ENCODE assay signal across 10 cellular contexts in the genomic region with DNA sequence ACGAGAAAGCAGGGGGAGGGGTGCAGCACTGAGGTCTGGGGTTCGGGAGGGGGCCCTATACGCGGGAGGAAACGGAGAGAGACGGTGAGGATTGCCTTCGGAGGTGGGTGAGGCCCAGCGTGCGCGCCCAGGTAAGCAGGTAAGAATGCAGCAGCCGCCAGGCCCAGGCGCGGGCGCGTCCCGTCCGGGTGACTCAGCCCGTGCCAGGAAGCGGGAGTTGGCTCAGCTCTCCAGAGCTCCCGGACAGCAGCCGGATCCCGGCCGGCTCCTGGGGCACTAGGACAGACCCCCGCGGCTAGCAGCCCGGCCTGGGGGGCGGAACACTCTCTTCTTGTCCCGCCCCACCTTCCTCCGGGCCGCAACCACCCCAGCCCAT. TPM values are rescaled to one million over a fixed set of nuclear protein-coding genes. Genes with fewer than 3 reads are reported as not detected.
DNase-seq lines count a peak whose midpoint lies in the region; ATAC-seq, FAIRE-seq and TF ChIP-seq lines count a peak whose summit lies in the region.
"Had no signal": no experiment of that assay in that cellular context is flagged by ENCODE, and none has a peak within 500 bp of the region (broad histone marks: within the 10 kb centered on the region; RNA-seq: fewer than 3 reads in every experiment).

No MANE protein-coding gene starts in this region.

- no peak overlapping the region for H3K56ac ChIP-seq in H1 (replicated peaks; ENCODE audit: insufficient read length, low read depth, low read length)

- FAIRE-seq in H1 (lab: Jason Lieb, UNC): no peak
- FAIRE-seq: A204.1 had no signal

- WGBS in H1 (ENCODE audit: extremely low coverage in 1 of 2, insufficient coverage in 1 of 2, insufficient read length in 1 of 2, insufficient replicate concordance in 2 of 2, low coverage in 1 of 2, low lambda C conversion rate in 2 of 2, missing lambda C conversion rate in 1 of 2), 2 experiments: 1% methylated on average over 19 of the region's 30 CpGs; no CpG with 5 or more reads in 1 of the 2 experiments
- WGBS in urinary bladder: 24% methylated on average over 30 of the region's 30 CpGs

- H3K14ac ChIP-seq in H1 (ENCODE audit: insufficient read length): no peak overlapping the region

- no peak for TF ChIP-seq RAD21 in H1 (IDR thresholded peaks at IDR 0.05 in 1 of 2, conservative IDR thresholded peaks at IDR 0.05 in 1 of 2; ENCODE audit: low read depth in 2 of 2, low read length in 2 of 2)

- H3K4ac ChIP-seq in H1 (replicated peaks; ENCODE audit: insufficient read length, low read depth, low read length): no peak overlapping the region

- H3K79me1 ChIP-seq in H1 (ENCODE audit: low read depth, low read length): peaks cover 2% of the 10 kb centered on the region; the same call in 1 of the 2 replicates

- TF ChIP-seq EP300 in H1 (IDR thresholded peaks at IDR 0.05; ENCODE audit: borderline replicate concordance in 1 of 2, low read depth in 2 of 2, low read length in 2 of 2): no peak

- H3K4me3 ChIP-seq in H1 (ENCODE audit: extremely low read depth in 1 of 4, insufficient read depth in 2 of 4, low read depth in 3 of 4, low read length in 4 of 4) (peak overlapping the region; percentile 67 to 89 (median 78)), urinary bladder (ENCODE audit: low read depth, low read length) (peak overlapping the region; percentile 35)

- H3K23ac ChIP-seq in H1 (ENCODE audit: insufficient read length): no peak overlapping the region

- H2BK120ac ChIP-seq in H1 (replicated peaks; ENCODE audit: low read depth, low read length): no peak overlapping the region

- H2AFZ ChIP-seq in H1 (ENCODE audit: low read length): no peak overlapping the region

- H2BK15ac ChIP-seq in H1 (ENCODE audit: low read length): no peak overlapping the region

- H2BK20ac ChIP-seq in H1 (ENCODE audit: low read length): no peak overlapping the region

- no peak overlapping the region for H2BK12ac ChIP-seq in H1 (ENCODE audit: low read depth, low read length)

- ATAC-seq in memory B cell (ENCODE audit: low read depth) (no peak), GM18505 (IDR thresholded peaks at IDR 0.05; ENCODE audit: unreplicated experiment) (no peak)

- no peak overlapping the region for H3K27ac Mint-ChIP-seq in memory B cell

- no peak overlapping the region for H2AK5ac ChIP-seq in H1 (ENCODE audit: low read depth, low read length)

- no peaks in the 10 kb centered on the region for H3K9me3 ChIP-seq in H1 (ENCODE audit: insufficient read depth in 2 of 2, low read depth in 1 of 2, low read length in 1 of 2)

- CTCF ChIA-PET in H1 (lab: Charles Lee; ENCODE audit: partially characterized antibody): interaction anchor here (0.7 to 4.2 kb wide), 6 partner anchors 34 to 64 kb away, joined by 3 to 16 read pairs (median 4); no protein-coding TSS in a partner anchor

- peaks cover 22% of the 10 kb centered on the region for H3K23me2 ChIP-seq in H1 (ENCODE audit: low read depth, low read length)

- no peak overlapping the region for H4K5ac ChIP-seq in H1 (ENCODE audit: insufficient read length, low read depth, low read length)

- H3K79me2 ChIP-seq in H1 (ENCODE audit: control insufficient read depth in 1 of 2, insufficient read depth in 2 of 2, low read length in 2 of 2): peaks cover 0 to 5% of the 10 kb centered on the region in 2 experiments; a peak in 1 of 4 replicates

- POLR2A ChIA-PET in H1 (lab: Charles Lee; ENCODE audit: partially characterized antibody): interaction anchor here (1.6 kb wide), 1 partner anchor 9 kb away, joined by 9 read pairs; no protein-coding TSS in a partner anchor

- no peak for TF ChIP-seq CTCF in H1 (IDR thresholded peaks at IDR 0.05; ENCODE audit: control extremely low read depth in 1 of 3, insufficient read depth in 1 of 3, low read depth in 1 of 3, low read length in 3 of 3)

- H2BK5ac ChIP-seq in H1 (ENCODE audit: low read depth, low read length): no peak overlapping the region

- peaks cover 8 to 64% (median 35%) of the 10 kb centered on the region in 4 experiments; a peak in 6 of 7 replicates for H3K27me3 ChIP-seq in H1 (replicated peaks in 1 of 4; ENCODE audit: control insufficient read depth in 3 of 4, extremely low read depth in 1 of 4, insufficient read depth in 3 of 4, low read length in 3 of 4)

- peak overlapping the region; percentile 89 to 96 for H3K4me2 ChIP-seq in H1 (ENCODE audit: insufficient read depth in 1 of 2, low read depth in 2 of 2, low read length in 2 of 2)

- H3K9ac ChIP-seq in H1 (replicated peaks in 1 of 4; ENCODE audit: extremely low read depth in 1 of 4, low read depth in 3 of 4, low read length in 3 of 4): no peak overlapping the region

- peaks cover 39% of the 10 kb centered on the region for H3K27me3 Mint-ChIP-seq in memory B cell

- peak; percentile 25 for DNase-seq in NCI-H146 (lab: John Stamatoyannopoulos, UW)
- DNase-seq in NCI-H146 treated with DMSO at 0.1 percent for 48 hours (lab: John Stamatoyannopoulos, UW; ENCODE audit: unreplicated experiment): no peak
- peak; percentile 50 to 79 for DNase-seq in H1 (ENCODE audit: low read depth in 1 of 2, low spot score in 2 of 2)
- no peak for DNase-seq in memory B cell (ENCODE audit: low spot score in 2 of 2)
- no peak for DNase-seq in stimulated activated CD4-positive, alpha-beta T cell treated with anti-CD3 and anti-CD28 coated beads, Interleukin-4, amount 100 ng/mL, for 4 hours
- no peak for DNase-seq in AG20443 (ENCODE audit: low spot score)
- DNase-seq: activated CD4-positive, CD25-positive, alpha-beta regulatory T cell treated with anti-CD3 and anti-CD28 coated beads, Interleukin-2, amount 50 U/mL, for 72 hours had no signal

- no peaks in the 10 kb centered on the region for H4K20me1 ChIP-seq in H1 (replicated peaks in 1 of 2; ENCODE audit: control insufficient read depth in 1 of 2, insufficient read depth in 2 of 2, low read length in 2 of 2)

- no peak overlapping the region; the same call in 1 of the 2 replicates for H3K18ac ChIP-seq in H1 (ENCODE audit: extremely low read depth, low read length)

- peaks cover 8 to 24% (median 17%) of the 10 kb centered on the region in 4 experiments for H3K4me1 ChIP-seq in H1 (replicated peaks in 1 of 4; ENCODE audit: control insufficient read depth in 3 of 4, insufficient read depth in 4 of 4, low read length in 3 of 4)
- no peaks in the 10 kb centered on the region for H3K4me1 ChIP-seq in urinary bladder (ENCODE audit: insufficient read depth)

- H3K36me3 ChIP-seq in H1 (ENCODE audit: control insufficient read depth in 2 of 4, insufficient read depth in 4 of 4, low read length in 3 of 4) (no peaks in the 10 kb centered on the region), urinary bladder (ENCODE audit: insufficient read depth) (no peaks in the 10 kb centered on the region)

- H3K27ac ChIP-seq in H1 (ENCODE audit: low read depth, low read length) (no peak overlapping the region), urinary bladder (ENCODE audit: low read depth) (peak overlapping the region; percentile 57)

- no peaks in the 10 kb centered on the region for H3K36me3 Mint-ChIP-seq in memory B cell

- no peak overlapping the region for H4K91ac ChIP-seq in H1 (replicated peaks; ENCODE audit: insufficient read length, low read length)

- peaks cover 2% of the 10 kb centered on the region for H3K4me1 Mint-ChIP-seq in memory B cell

- H3K4me3 Mint-ChIP-seq in memory B cell: peak overlapping the region; percentile 28

- no peak for TF ChIP-seq POLR2A in H1 (IDR thresholded peaks at IDR 0.05; ENCODE audit: control extremely low read depth in 1 of 2, low read depth in 2 of 2, low read length in 2 of 2)
- TF ChIP-seq POLR2A in GM18505 (IDR thresholded peaks at IDR 0.05; ENCODE audit: borderline replicate concordance, extremely low read depth, insufficient read depth, insufficient read length): no peak

- H4K8ac ChIP-seq in H1 (ENCODE audit: extremely low read depth, insufficient read depth, low read length): no peak overlapping the region

- H3K9me3 Mint-ChIP-seq in memory B cell: no peaks in the 10 kb centered on the region

TF ChIP-seq in H1, 55 proteins besides CTCF, POLR2A, EP300 and RAD21:
- TF ChIP-seq YY1 (IDR thresholded peaks at IDR 0.05; ENCODE audit: low read depth, low read length): no peak
- TF ChIP-seq RBBP5 (IDR thresholded peaks at IDR 0.05; ENCODE audit: borderline replicate concordance, low read depth, low read length): peak; percentile 74; the same call in 1 of the 2 replicates
- TF ChIP-seq TBP (IDR thresholded peaks at IDR 0.05; ENCODE audit: low read depth, low read length): peak; percentile 45; the same call in 1 of the 2 replicates
- TF ChIP-seq CTBP2 (IDR thresholded peaks at IDR 0.05; ENCODE audit: borderline replicate concordance, insufficient read depth, insufficient read length, low read length): no peak
- TF ChIP-seq SIN3A (conservative IDR thresholded peaks at IDR 0.05 in 1 of 2, IDR thresholded peaks at IDR 0.05 in 1 of 2; ENCODE audit: low read depth in 1 of 2, low read length in 2 of 2): 0 out of 4 replicates have a peak, but pooled peaks of 1 of the 2 experiments have one; percentile 36
- no peak for TF ChIP-seq KDM5A (IDR thresholded peaks at IDR 0.05; ENCODE audit: low read length)
- TF ChIP-seq JUND (IDR thresholded peaks at IDR 0.05; ENCODE audit: low read length): 0 out of 2 replicates have a peak, but pooled peaks have one; percentile 52
- TF ChIP-seq ASH2L (IDR thresholded peaks at IDR 0.05; ENCODE audit: low read length): peak; percentile 66
- peak; percentile 14 for TF ChIP-seq EZH2 (IDR thresholded peaks at IDR 0.05; ENCODE audit: low read depth, low read length, severe bottlenecking)
- TF ChIP-seq MAFK (IDR thresholded peaks at IDR 0.05; ENCODE audit: low read depth, low read length): no peak; the same call in 1 of the 2 replicates
- TF ChIP-seq CREB1 (IDR thresholded peaks at IDR 0.05): 0 out of 2 replicates have a peak, but pooled peaks have one; percentile 20
- TF ChIP-seq TEAD4 (IDR thresholded peaks at IDR 0.05; ENCODE audit: low read depth, low read length): peak; percentile 50; the same call in 1 of the 2 replicates
- no peak for TF ChIP-seq POLR2AphosphoS5 (IDR thresholded peaks at IDR 0.05; ENCODE audit: low read depth, low read length)
- no peak for TF ChIP-seq BACH1 (IDR thresholded peaks at IDR 0.05; ENCODE audit: low read length)
- no peak for TF ChIP-seq RNF2 (IDR thresholded peaks at IDR 0.05; ENCODE audit: borderline replicate concordance, low read depth, low read length, missing control alignments, poor library complexity, severe bottlenecking)

RNA-seq across cellular contexts. Expression of a gene that starts 1.5 kb away (rescaled TPM):
- 38.5 and 41.0 TPM in 2 replicates for total RNA-seq in H1 (2021; fragmentation: NEBNext Ultra II Directional; extraction: Animal tissue kit (Norgen Biotek cat#: 25700))
- polyA plus RNA-seq in H1 (2011; rRNA removed) (65.6 and 78.9 TPM in 2 replicates), urinary bladder (20.6 TPM)
- 73.5 TPM for polyA plus RNA-seq in H1 (2011; cell fraction: cytosol; rRNA removed)
- 60.0 TPM for polyA plus RNA-seq in H1 (2011; cell fraction: nucleus; rRNA removed)
- 21.8 to 38.0 TPM (median 35.1 TPM) in 4 replicates for polyA plus RNA-seq in H1 (2012, experiment 1 of 2)
- polyA plus RNA-seq in H1 (2012, experiment 2 of 2): 41.2 TPM
- polyA plus RNA-seq in H1 (2013, experiment 1 of 2): 36.9 TPM
- polyA plus RNA-seq in H1 (2013, experiment 2 of 2): 40.4 TPM
- 10.9 and 15.4 TPM in 2 replicates for polyA minus RNA-seq in H1 (2011; rRNA and poly(A)+ RNA removed)
- polyA minus RNA-seq in H1 (2011; cell fraction: cytosol; rRNA and poly(A)+ RNA removed): 22.2 TPM
- 12.8 TPM for polyA minus RNA-seq in H1 (2011; cell fraction: nucleus; rRNA and poly(A)+ RNA removed)
- total RNA-seq in urinary bladder: 32.6 TPM

Comparison
In these comparisons a context has a peak if more than half of its experiments do, and no peak if none do; other contexts are left out.
1. DNase-seq: peak in NCI-H146 (single experiment) and H1 (2 of 2); none in NCI-H146 treated with DMSO at 0.1 percent for 48 hours (single experiment), memory B cell (0 of 2), stimulated activated CD4-positive, alpha-beta T cell treated with anti-CD3 and anti-CD28 coated beads, Interleukin-4, amount 100 ng/mL, for 4 hours (0 of 2) and AG20443 (single experiment).